ENCODE assay signal across 8 cellular contexts in the genomic region with DNA sequence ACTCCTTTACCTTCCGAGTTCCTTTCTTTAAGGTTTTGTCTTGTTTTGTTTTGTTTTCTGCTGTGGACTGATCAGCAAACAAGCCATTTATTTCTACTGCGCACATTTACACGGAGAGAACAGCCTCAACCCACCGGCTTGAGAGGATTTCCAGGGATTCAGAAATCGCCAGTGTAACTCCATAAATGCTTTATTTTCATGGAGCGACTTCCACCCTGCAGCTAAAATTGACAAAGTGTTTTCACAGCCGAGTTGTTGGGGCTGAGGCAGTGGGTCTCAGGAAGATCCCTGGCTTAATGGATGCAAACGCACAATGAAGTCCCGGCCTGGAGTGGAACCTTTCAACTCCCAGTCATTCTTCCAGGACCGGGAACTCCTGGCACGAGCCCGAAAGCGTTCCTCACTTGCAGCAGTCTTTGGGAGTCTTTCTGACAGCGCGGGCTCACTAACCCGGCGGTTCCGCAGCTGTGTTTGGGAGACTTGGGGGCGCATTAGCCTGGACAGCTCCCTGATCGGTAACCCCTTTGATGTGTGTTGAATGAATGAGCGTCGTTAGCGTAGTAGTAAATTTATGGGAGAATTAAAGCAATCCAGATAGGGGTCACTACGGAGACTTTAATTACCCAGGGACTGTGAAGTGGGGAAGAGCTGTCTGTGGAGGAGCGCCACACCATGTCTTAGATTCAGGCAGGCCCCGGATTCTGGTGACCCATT. TPM values are rescaled to one million over a fixed set of nuclear protein-coding genes. Genes with fewer than 3 reads are reported as not detected.
DNase-seq lines count a peak whose midpoint lies in the region; ATAC-seq and TF ChIP-seq lines count a peak whose summit lies in the region.

No MANE protein-coding gene starts in this region.

- ATAC-seq in SK-N-SH treated with all-trans-retinoic acid at 6 μM for 48 hours (peak; percentile 30), foreskin keratinocyte (peak; percentile 9), HG02981 (IDR thresholded peaks at IDR 0.05; ENCODE audit: unreplicated experiment) (no peak)

- H3K27me3 Mint-ChIP-seq in activated naive CD4-positive, alpha-beta T cell treated with anti-CD3 and anti-CD28 coated beads, Interleukin-2, amount 50 U/mL, for 24 hours, result peaks cover 55% of the 10 kb centered on the region
- H3K27me3 Mint-ChIP-seq in osteocyte (ENCODE audit: unreplicated experiment), result peaks cover 67% of the 10 kb centered on the region

- no peak overlapping the region for H3K27ac ChIP-seq in foreskin keratinocyte
- H3K27ac ChIP-seq in effector memory CD4-positive, alpha-beta T cell (ENCODE audit: insufficient read depth, low read length, poor library complexity, severe bottlenecking), result no peak overlapping the region

- H3K4me1 Mint-ChIP-seq in activated naive CD4-positive, alpha-beta T cell treated with anti-CD3 and anti-CD28 coated beads, Interleukin-2, amount 50 U/mL, for 24 hours, result peaks cover 18% of the 10 kb centered on the region
- peaks cover 23% of the 10 kb centered on the region for H3K4me1 Mint-ChIP-seq in osteocyte (ENCODE audit: unreplicated experiment)

- no peak overlapping the region for H3K27ac Mint-ChIP-seq in activated naive CD4-positive, alpha-beta T cell treated with anti-CD3 and anti-CD28 coated beads, Interleukin-2, amount 50 U/mL, for 24 hours
- no peak overlapping the region for H3K27ac Mint-ChIP-seq in osteocyte (ENCODE audit: unreplicated experiment)

- no peaks in the 10 kb centered on the region for H3K9me3 ChIP-seq in effector memory CD4-positive, alpha-beta T cell (ENCODE audit: control insufficient read depth, low read length)

- peaks cover 81% of the 10 kb centered on the region for H3K27me3 ChIP-seq in foreskin keratinocyte
- H3K27me3 ChIP-seq in effector memory CD4-positive, alpha-beta T cell (replicated peaks; ENCODE audit: control insufficient read depth, insufficient read depth, low read length, poor library complexity, severe bottlenecking), result peaks cover 5% of the 10 kb centered on the region

- H3K4me3 Mint-ChIP-seq in activated naive CD4-positive, alpha-beta T cell treated with anti-CD3 and anti-CD28 coated beads, Interleukin-2, amount 50 U/mL, for 24 hours, result peak overlapping the region; percentile 70
- peak overlapping the region; percentile 70 for H3K4me3 Mint-ChIP-seq in osteocyte (ENCODE audit: unreplicated experiment)

- peaks cover 5% of the 10 kb centered on the region for H3K9me3 Mint-ChIP-seq in activated naive CD4-positive, alpha-beta T cell treated with anti-CD3 and anti-CD28 coated beads, Interleukin-2, amount 50 U/mL, for 24 hours
- peaks cover 6% of the 10 kb centered on the region for H3K9me3 Mint-ChIP-seq in osteocyte (ENCODE audit: unreplicated experiment)

- H3K4me3 ChIP-seq in effector memory CD4-positive, alpha-beta T cell (ENCODE audit: insufficient read depth, low read depth, low read length, poor library complexity, severe bottlenecking), result no peak overlapping the region

- no peaks in the 10 kb centered on the region for H3K36me3 ChIP-seq in effector memory CD4-positive, alpha-beta T cell (ENCODE audit: control insufficient read depth, insufficient read depth, low read length)

- no peak for DNase-seq in activated naive CD4-positive, alpha-beta T cell treated with Interleukin-2 at 50 U/mL for 16 hours
- peak in 1 of 2 donors; percentile 8 for DNase-seq in foreskin keratinocyte
- DNase-seq in osteocyte (ENCODE audit: extremely low spot score, unreplicated experiment), result no peak
- no peak for DNase-seq in effector memory CD4-positive, alpha-beta T cell
- no peak for DNase-seq in NOMO-1 (lab: John Stamatoyannopoulos, UW; ENCODE audit: unreplicated experiment in 2 of 2)

- no peaks in the 10 kb centered on the region for H3K4me1 ChIP-seq in foreskin keratinocyte
- peaks cover 5% of the 10 kb centered on the region for H3K4me1 ChIP-seq in effector memory CD4-positive, alpha-beta T cell (ENCODE audit: control insufficient read depth, insufficient read depth, low read length, poor library complexity, severe bottlenecking)

- no peak for TF ChIP-seq CTCF in foreskin keratinocyte (conservative IDR thresholded peaks at IDR 0.05)
- TF ChIP-seq CTCF in osteocyte (IDR thresholded peaks at IDR 0.05), result no peak

- H3K36me3 Mint-ChIP-seq in activated naive CD4-positive, alpha-beta T cell treated with anti-CD3 and anti-CD28 coated beads, Interleukin-2, amount 50 U/mL, for 24 hours, result peaks cover 1% of the 10 kb centered on the region
- H3K36me3 Mint-ChIP-seq in osteocyte (ENCODE audit: unreplicated experiment), result no peaks in the 10 kb centered on the region

TF ChIP-seq in SK-N-SH treated with all-trans-retinoic acid at 6 μM for 48 hours, 23 proteins besides CTCF, POLR2A, EP300 and RAD21:
- TF ChIP-seq GLIS3 (CRISPR knock-in tag; IDR thresholded peaks at IDR 0.05) (no peak), ZFP3 (CRISPR knock-in tag; IDR thresholded peaks at IDR 0.05) (no peak), PPARA (CRISPR knock-in tag; IDR thresholded peaks at IDR 0.05; ENCODE audit: borderline replicate concordance) (no peak), SNAI2 (CRISPR knock-in tag; IDR thresholded peaks at IDR 0.05) (no peak), ESRRG (CRISPR knock-in tag; IDR thresholded peaks at IDR 0.05) (no peak), ZC3H10 (CRISPR knock-in tag; IDR thresholded peaks at IDR 0.05) (no peak), TOX (CRISPR knock-in tag; IDR thresholded peaks at IDR 0.05; ENCODE audit: borderline replicate concordance) (no peak), ZFP30 (CRISPR knock-in tag; IDR thresholded peaks at IDR 0.05) (no peak)
- TF ChIP-seq, protein P1, sequence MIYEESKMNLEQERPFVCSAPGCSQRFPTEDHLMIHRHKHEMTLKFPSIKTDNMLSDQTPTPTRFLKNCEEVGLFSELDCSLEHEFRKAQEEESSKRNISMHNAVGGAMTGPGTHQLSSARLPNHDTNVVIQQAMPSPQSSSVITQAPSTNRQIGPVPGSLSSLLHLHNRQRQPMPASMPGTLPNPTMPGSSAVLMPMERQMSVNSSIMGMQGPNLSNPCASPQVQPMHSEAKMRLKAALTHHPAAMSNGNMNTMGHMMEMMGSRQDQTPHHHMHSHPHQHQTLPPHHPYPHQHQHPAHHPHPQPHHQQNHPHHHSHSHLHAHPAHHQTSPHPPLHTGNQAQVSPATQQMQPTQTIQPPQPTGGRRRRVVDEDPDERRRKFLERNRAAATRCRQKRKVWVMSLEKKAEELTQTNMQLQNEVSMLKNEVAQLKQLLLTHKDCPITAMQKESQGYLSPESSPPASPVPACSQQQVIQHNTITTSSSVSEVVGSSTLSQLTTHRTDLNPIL (CRISPR knock-in tag; IDR thresholded peaks at IDR 0.05; ENCODE audit: low read depth), result no peak
- TF ChIP-seq, protein P2, sequence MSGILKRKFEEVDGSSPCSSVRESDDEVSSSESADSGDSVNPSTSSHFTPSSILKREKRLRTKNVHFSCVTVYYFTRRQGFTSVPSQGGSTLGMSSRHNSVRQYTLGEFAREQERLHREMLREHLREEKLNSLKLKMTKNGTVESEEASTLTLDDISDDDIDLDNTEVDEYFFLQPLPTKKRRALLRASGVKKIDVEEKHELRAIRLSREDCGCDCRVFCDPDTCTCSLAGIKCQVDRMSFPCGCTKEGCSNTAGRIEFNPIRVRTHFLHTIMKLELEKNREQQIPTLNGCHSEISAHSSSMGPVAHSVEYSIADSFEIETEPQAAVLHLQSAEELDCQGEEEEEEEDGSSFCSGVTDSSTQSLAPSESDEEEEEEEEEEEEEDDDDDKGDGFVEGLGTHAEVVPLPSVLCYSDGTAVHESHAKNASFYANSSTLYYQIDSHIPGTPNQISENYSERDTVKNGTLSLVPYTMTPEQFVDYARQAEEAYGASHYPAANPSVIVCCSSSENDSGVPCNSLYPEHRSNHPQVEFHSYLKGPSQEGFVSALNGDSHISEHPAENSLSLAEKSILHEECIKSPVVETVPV (CRISPR knock-in tag; IDR thresholded peaks at IDR 0.05), result no peak

RNA-seq across cellular contexts. Expression of a gene that starts 0.8 kb away (rescaled TPM):
- total RNA-seq in foreskin keratinocyte, result not detected in 2 replicates
- not detected in 2 replicates for polyA plus RNA-seq in foreskin keratinocyte
- total RNA-seq in osteocyte, result 0.24 and 0.62 TPM in 2 replicates
